ENCODE assay signal across 13 cellular contexts in the genomic region with DNA sequence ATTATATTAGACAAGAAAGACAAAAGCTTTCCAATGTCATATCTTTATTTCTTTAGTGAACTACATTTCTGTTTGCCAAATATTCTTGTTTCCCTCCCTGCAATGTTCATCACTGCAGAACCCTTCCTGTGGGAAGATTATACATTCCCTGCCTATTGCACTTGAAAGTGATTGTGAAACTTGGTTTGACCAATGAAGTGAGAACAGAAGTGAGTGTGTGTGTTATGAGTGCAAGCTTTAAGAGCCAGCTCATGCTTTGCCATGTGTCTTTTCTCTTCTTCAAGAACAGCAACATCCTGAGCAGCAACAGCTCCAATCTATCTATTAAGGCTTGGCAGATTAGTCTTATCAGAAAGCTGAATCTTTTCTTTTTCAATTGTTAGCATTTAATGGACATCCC. TPM values are rescaled to one million over a fixed set of nuclear protein-coding genes. Genes with fewer than 3 reads are reported as not detected.
A peak's percentile ranks its signal among the peaks of the same experiment; 100 is the strongest.
DNase-seq lines count a peak whose midpoint lies in the region; ATAC-seq and TF ChIP-seq lines count a peak whose summit lies in the region.
"Had no signal": no experiment of that assay in that cellular context is flagged by ENCODE, and none has a peak within 500 bp of the region (broad histone marks: within the 10 kb centered on the region; RNA-seq: fewer than 3 reads in every experiment).

No MANE protein-coding gene starts in this region.

- DNase-seq in foreskin keratinocyte = peak; percentile 24 to 47
- no peak for DNase-seq in GF-D8 (lab: John Stamatoyannopoulos, UW)
- no peak for DNase-seq in OCI-M2 (lab: John Stamatoyannopoulos, UW; ENCODE audit: unreplicated experiment)
- no peak for DNase-seq in mucosa of descending colon
- DNase-seq: activated CD4-positive, alpha-beta T cell treated with anti-CD3 and anti-CD28 coated beads for 1 hour; adrenal gland; NCI-H2029 treated with DMSO at 0.1 percent for 48 hours had no signal

- no peaks in the 10 kb centered on the region for H3K9me3 ChIP-seq in mucosa of descending colon
- H3K9me3 ChIP-seq: adrenal gland, esophagus muscularis mucosa had no signal

- H3K4me1 ChIP-seq in foreskin keratinocyte = no peaks in the 10 kb centered on the region
- no peaks in the 10 kb centered on the region for H3K4me1 ChIP-seq in mucosa of descending colon (ENCODE audit: low read depth)
- H3K4me1 ChIP-seq: adrenal gland, esophagus muscularis mucosa had no signal

- intact Hi-C loops in mucosa of descending colon (cut with DNase I, micrococcal nuclease) = no loop called here

- no peak overlapping the region for H3K27ac ChIP-seq in foreskin keratinocyte
- H3K27ac ChIP-seq: adrenal gland, esophagus muscularis mucosa had no signal

- no peaks in the 10 kb centered on the region for H3K27me3 ChIP-seq in foreskin keratinocyte
- H3K27me3 ChIP-seq: adrenal gland, esophagus muscularis mucosa had no signal

- TF ChIP-seq CTCF in foreskin keratinocyte (conservative IDR thresholded peaks at IDR 0.05) (no peak), mucosa of descending colon (IDR thresholded peaks at IDR 0.05) (no peak)

- H3K36me3 ChIP-seq in mucosa of descending colon (ENCODE audit: low read depth) = no peaks in the 10 kb centered on the region
- H3K36me3 ChIP-seq: adrenal gland, esophagus muscularis mucosa had no signal

- H3K4me3 ChIP-seq in mucosa of descending colon = no peak overlapping the region
- H3K4me3 ChIP-seq: adrenal gland, esophagus muscularis mucosa, lung had no signal

- ATAC-seq in GM18508 (IDR thresholded peaks at IDR 0.05; ENCODE audit: insufficient read depth, unreplicated experiment) = peak; percentile 42
- peak; percentile 48 for ATAC-seq in GM21825 (IDR thresholded peaks at IDR 0.05; ENCODE audit: unreplicated experiment)
- ATAC-seq in HG03558 (IDR thresholded peaks at IDR 0.05; ENCODE audit: extremely low read depth, unreplicated experiment) = peak; percentile 29
- ATAC-seq in foreskin keratinocyte = no peak
- ATAC-seq in GM21528 (IDR thresholded peaks at IDR 0.05; ENCODE audit: low FRiP score, unreplicated experiment) = no peak
- no peak for ATAC-seq in mucosa of descending colon

RNA-seq across cellular contexts. Expression of a gene that starts 42.0 kb away (rescaled TPM):
- total RNA-seq in foreskin keratinocyte (61.3 and 72.3 TPM in 2 replicates), mucosa of descending colon (10 to 100 TPM; 48.3 to 63.6 (median 52.8) TPM)
- 85.4 and 89.0 TPM in 2 replicates for polyA plus RNA-seq in foreskin keratinocyte

Comparison
In these comparisons a context has a peak if more than half of its experiments do, and no peak if none do; other contexts are left out.
1. ATAC-seq: peak in GM18508 (single experiment), GM21825 (single experiment) and HG03558 (single experiment); none in foreskin keratinocyte (single experiment), GM21528 (single experiment) and mucosa of descending colon (single experiment).
2. DNase-seq: peak in foreskin keratinocyte (2 of 2); none in GF-D8 (single experiment), OCI-M2 (single experiment) and mucosa of descending colon (0 of 3).